In genomic region chr11:66638177-66639065, GRCh38 we compare ENCODE assay signal across 1 cellular context.
TF ChIP-seq lines count a peak whose summit lies in the region.

Gene RBM4, plus strand, starts transcription at chr11:66638703. Its CDS starts 1,009 bp downstream, at chr11:66639712.

TF ChIP-seq in HepG2, 621 proteins besides CTCF, POLR2A, EP300 and RAD21 (continued from another document and continues in another):
- TF ChIP-seq ZNF362 (CRISPR knock-in tag; IDR thresholded peaks at IDR 0.05; ENCODE audit: borderline replicate concordance) (peak; percentile 9; the same call in 1 of the 2 replicates), ZNF607 (CRISPR knock-in tag; IDR thresholded peaks at IDR 0.05; ENCODE audit: borderline replicate concordance) (peak; percentile 86), ZNF326 (CRISPR knock-in tag; IDR thresholded peaks at IDR 0.05; ENCODE audit: borderline replicate concordance) (no peak), PHF20 (CRISPR knock-in tag; IDR thresholded peaks at IDR 0.05) (peak; percentile 67; the same call in 1 of the 2 replicates), SP5 (CRISPR knock-in tag; IDR thresholded peaks at IDR 0.05; ENCODE audit: borderline replicate concordance, low read depth) (no peak), STAT6 (CRISPR knock-in tag; IDR thresholded peaks at IDR 0.05; ENCODE audit: borderline replicate concordance) (0 out of 2 replicates have a peak, but pooled peaks have one; percentile 11), NR2F1 (CRISPR knock-in tag; IDR thresholded peaks at IDR 0.05) (0 out of 4 replicates have a peak, but pooled peaks of 1 of the 2 experiments have one; percentile 11), ZSCAN5A (CRISPR knock-in tag; IDR thresholded peaks at IDR 0.05; ENCODE audit: borderline replicate concordance) (no peak), ZBTB26 (CRISPR knock-in tag; IDR thresholded peaks at IDR 0.05; ENCODE audit: borderline replicate concordance) (no peak), ZNF317 (CRISPR knock-in tag; IDR thresholded peaks at IDR 0.05) (peak; percentile 52; the same call in 1 of the 2 replicates), HMGXB4 (CRISPR knock-in tag; IDR thresholded peaks at IDR 0.05; ENCODE audit: borderline replicate concordance in 1 of 2, low read depth in 1 of 2) (peak; percentile 33 to 40; a peak in 1 of 4 replicates), BCL3 (CRISPR knock-in tag; IDR thresholded peaks at IDR 0.05) (peak; percentile 54; the same call in 1 of the 2 replicates), TMF1 (CRISPR knock-in tag; IDR thresholded peaks at IDR 0.05; ENCODE audit: low read depth) (0 out of 2 replicates have a peak, but pooled peaks have one; percentile 26), ZNF407 (CRISPR knock-in tag; IDR thresholded peaks at IDR 0.05; ENCODE audit: not compliant biosample characterization) (no peak), IRF1 (CRISPR knock-in tag; IDR thresholded peaks at IDR 0.05; ENCODE audit: low read depth) (no peak), HNRNPL (IDR thresholded peaks at IDR 0.05; ENCODE audit: low read depth, low read length) (0 out of 2 replicates have a peak, but pooled peaks have one; percentile 37), ZNF3 (CRISPR knock-in tag; IDR thresholded peaks at IDR 0.05) (no peak), ZNF574 (CRISPR knock-in tag; IDR thresholded peaks at IDR 0.05) (0 out of 2 replicates have a peak, but pooled peaks have one; percentile 24), GTF3A (CRISPR knock-in tag; conservative IDR thresholded peaks at IDR 0.05) (no peak), KMT2B (CRISPR knock-in tag; IDR thresholded peaks at IDR 0.05) (peak; percentile 67), HBP1 (CRISPR knock-in tag; IDR thresholded peaks at IDR 0.05; ENCODE audit: low read depth) (peak; percentile 54; the same call in 1 of the 2 replicates), SIX4 (CRISPR knock-in tag; IDR thresholded peaks at IDR 0.05) (no peak), ZNF260 (CRISPR knock-in tag; IDR thresholded peaks at IDR 0.05; ENCODE audit: borderline replicate concordance, low read depth) (no peak), ZNF850 (CRISPR knock-in tag; conservative IDR thresholded peaks at IDR 0.05) (no peak), ZNF775 (CRISPR knock-in tag; IDR thresholded peaks at IDR 0.05; ENCODE audit: borderline replicate concordance) (no peak), PAF1 (CRISPR knock-in tag; IDR thresholded peaks at IDR 0.05) (peak; percentile 20; the same call in 1 of the 2 replicates), ZNF205 (CRISPR knock-in tag; IDR thresholded peaks at IDR 0.05) (peak; percentile 59), SOX13 (IDR thresholded peaks at IDR 0.05) (no peak), SOX13 (CRISPR knock-in tag; conservative IDR thresholded peaks at IDR 0.05 in 1 of 2, IDR thresholded peaks at IDR 0.05 in 1 of 2) (peak in 1 of 2 experiments; percentile 3; a peak in 1 of 4 replicates), RFX3 (CRISPR knock-in tag; IDR thresholded peaks at IDR 0.05) (peak; percentile 20)
